19 cellular contexts compared by ENCODE assay signal in the genomic region with DNA sequence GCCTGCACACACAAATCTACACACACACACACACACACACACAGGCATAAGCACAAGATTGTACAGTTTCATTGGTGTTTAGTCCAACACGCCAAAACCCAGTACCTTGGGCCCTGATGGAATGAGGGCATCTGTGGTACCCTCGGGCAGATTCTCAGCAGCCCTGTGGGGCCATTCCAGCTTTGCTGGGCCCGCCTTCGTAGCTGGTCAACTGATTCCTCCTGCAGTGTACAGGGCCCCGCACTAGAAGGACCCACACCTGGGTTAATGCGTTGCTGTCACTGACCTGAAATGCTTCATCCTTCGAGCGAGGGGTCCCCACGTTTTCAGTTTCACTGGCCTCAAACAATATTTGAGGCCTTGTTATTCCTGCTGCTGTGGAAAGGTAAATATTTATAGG.
"Had no signal": no experiment of that assay in that cellular context is flagged by ENCODE, and none has a peak within 500 bp of the region (broad histone marks: within the 10 kb centered on the region; RNA-seq: fewer than 3 reads in every experiment).

No MANE protein-coding gene starts in this region.

- H3K9me3 ChIP-seq: SK-N-SH had no signal

- FAIRE-seq: K562, RCC 7860 had no signal

- H3K27ac Mint-ChIP-seq: IgD-negative memory B cell had no signal

- H3K4me3 Mint-ChIP-seq: IgD-negative memory B cell had no signal

- H3K36me3 Mint-ChIP-seq: IgD-negative memory B cell had no signal

- H3K4me2 ChIP-seq: KMS-11, SK-N-SH had no signal

- H3K4me3 ChIP-seq: K562 had no signal

- H3K9ac ChIP-seq: KMS-11, SK-N-SH had no signal

- DNase-seq: Kasumi-1, MM.1S, NCI-H1092 treated with DMSO at 0.1 percent for 48 hours, NCI-H1436, NCI-H187, NCI-H2029, NCI-H2081 treated with DMSO at 0.1 percent for 48 hours, NCI-H345, NCI-H524 treated with DMSO at 0.1 percent for 48 hours, NCI-H69, NCI-H774, RPMI8226, SHP77, SK-N-SH had no signal

- H3K27ac ChIP-seq: HL-60, KMS-11 had no signal
